ENCODE assay signal across 11 cellular contexts in genomic region chr15:34239151-34239761, GRCh38. TPM values are rescaled to one million over a fixed set of nuclear protein-coding genes. Genes with fewer than 3 reads are reported as not detected.
DNase-seq lines count a peak whose midpoint lies in the region; ATAC-seq and TF ChIP-seq lines count a peak whose summit lies in the region.
"Had no signal": no experiment of that assay in that cellular context is flagged by ENCODE, and none has a peak within 500 bp of the region (broad histone marks: within the 10 kb centered on the region; RNA-seq: fewer than 3 reads in every experiment).

No MANE protein-coding gene starts in this region.

- peak; percentile 19 to 32 for DNase-seq in activated CD4-positive, alpha-beta T cell treated with anti-CD3 and anti-CD28 coated beads for 4 hours
- no peak for DNase-seq in activated CD4-positive, alpha-beta T cell treated with anti-CD3 and anti-CD28 coated beads for 1 hour
- DNase-seq in activated CD4-positive, alpha-beta T cell treated with anti-CD3 and anti-CD28 coated beads, Interleukin-2, amount 10 ng/mL, durations not matched to agents 7 days and 5 days: peak; percentile 13
- DNase-seq in fibroblast of pulmonary artery (ENCODE audit: low read depth) (peak; percentile 79), UCSD-AML1 (lab: John Stamatoyannopoulos, UW; ENCODE audit: unreplicated experiment) (no peak), Caco-2 (no peak)
- DNase-seq in stimulated activated naive CD8-positive, alpha-beta T cell treated with anti-CD3 and anti-CD28 coated beads, Interleukin-15, Interleukin-2, amounts not matched to agents 100 U/mL and 50 U/mL, for 24 hours: peak; percentile 40
- no peak for DNase-seq in effector CD8-positive, alpha-beta T cell (lab: John Stamatoyannopoulos, UW)
- DNase-seq: RPMI8226, sigmoid colon had no signal

- peak overlapping the region; percentile 51 for H3K27ac Mint-ChIP-seq in activated CD4-positive, alpha-beta T cell treated with anti-CD3 and anti-CD28 coated beads, Interleukin-2, amount 10 ng/mL, durations not matched to agents 7 days and 5 days
- no peak overlapping the region for H3K27ac Mint-ChIP-seq in Caco-2 (ENCODE audit: unreplicated experiment)

- intact Hi-C loops in Caco-2 (cut with micrococcal nuclease; ENCODE audit: unreplicated experiment): no loop called here

- H3K4me3 ChIP-seq in fibroblast of pulmonary artery (replicated peaks; ENCODE audit: low read depth, low read length) (peak overlapping the region; percentile 36), Caco-2 (ENCODE audit: low read depth, low read length) (no peak overlapping the region)
- H3K4me3 ChIP-seq: BLaER1, sigmoid colon had no signal

- peaks cover 25% of the 10 kb centered on the region for H3K4me1 Mint-ChIP-seq in activated CD4-positive, alpha-beta T cell treated with anti-CD3 and anti-CD28 coated beads, Interleukin-2, amount 10 ng/mL, durations not matched to agents 7 days and 5 days
- no peaks in the 10 kb centered on the region for H3K4me1 Mint-ChIP-seq in Caco-2 (ENCODE audit: low read depth, unreplicated experiment)

- H3K36me3 Mint-ChIP-seq in activated CD4-positive, alpha-beta T cell treated with anti-CD3 and anti-CD28 coated beads, Interleukin-2, amount 10 ng/mL, durations not matched to agents 7 days and 5 days (ENCODE audit: low read depth): peaks cover 27% of the 10 kb centered on the region
- no peaks in the 10 kb centered on the region for H3K36me3 Mint-ChIP-seq in Caco-2 (ENCODE audit: insufficient read depth, unreplicated experiment)

- no TSS peak for BruUV-seq in Caco-2 (replicated peaks; lab: Mats Ljungman, UMichigan)

- POLR2A ChIA-PET in activated CD4-positive, alpha-beta T cell treated with anti-CD3 and anti-CD28 coated beads, Interleukin-2, amount 10 ng/mL, durations not matched to agents 7 days and 5 days (lab: Charles Lee): no interaction called here
- POLR2A ChIA-PET in Caco-2 (lab: Charles Lee): no interaction called here

- H3K9me3 ChIP-seq in Caco-2: no peaks in the 10 kb centered on the region; the same call in 1 of the 2 replicates
- H3K9me3 ChIP-seq: BLaER1, sigmoid colon had no signal

- TF ChIP-seq CTCF in fibroblast of pulmonary artery (IDR thresholded peaks at IDR 0.05; ENCODE audit: low read length, missing control alignments) (no peak), Caco-2 (IDR thresholded peaks at IDR 0.05; ENCODE audit: insufficient read depth in 1 of 2, low read depth in 1 of 2, low read length in 1 of 2, severe bottlenecking in 1 of 2, unreplicated experiment in 1 of 2) (no peak)

- peak; percentile 92 for ATAC-seq in stimulated activated naive CD8-positive, alpha-beta T cell treated with anti-CD3 and anti-CD28 coated beads, Interleukin-15, Interleukin-2, amounts not matched to agents 100 U/mL and 50 U/mL, for 24 hours

- H3K27me3 Mint-ChIP-seq in activated CD4-positive, alpha-beta T cell treated with anti-CD3 and anti-CD28 coated beads, Interleukin-2, amount 10 ng/mL, durations not matched to agents 7 days and 5 days: no peaks in the 10 kb centered on the region
- no peaks in the 10 kb centered on the region for H3K27me3 Mint-ChIP-seq in Caco-2 (ENCODE audit: insufficient read depth, unreplicated experiment)

- CTCF ChIA-PET in activated CD4-positive, alpha-beta T cell treated with anti-CD3 and anti-CD28 coated beads, Interleukin-2, amount 10 ng/mL, durations not matched to agents 7 days and 5 days (lab: Charles Lee): interaction anchor here (0.6 kb wide), 1 partner anchor 20 kb away, joined by 3 read pairs; no protein-coding TSS in a partner anchor
- CTCF ChIA-PET in Caco-2 (lab: Charles Lee): no interaction called here

- no peaks in the 10 kb centered on the region for H3K36me3 ChIP-seq in Caco-2 (ENCODE audit: control insufficient read depth, insufficient read depth, low read length)

- no peaks in the 10 kb centered on the region for H3K9me3 Mint-ChIP-seq in activated CD4-positive, alpha-beta T cell treated with anti-CD3 and anti-CD28 coated beads, Interleukin-2, amount 10 ng/mL, durations not matched to agents 7 days and 5 days
- no peaks in the 10 kb centered on the region for H3K9me3 Mint-ChIP-seq in Caco-2 (ENCODE audit: unreplicated experiment)

- no peak overlapping the region for H3K4me3 Mint-ChIP-seq in activated CD4-positive, alpha-beta T cell treated with anti-CD3 and anti-CD28 coated beads, Interleukin-2, amount 10 ng/mL, durations not matched to agents 7 days and 5 days
- H3K4me3 Mint-ChIP-seq in Caco-2 (ENCODE audit: unreplicated experiment): no peak overlapping the region

- 0 out of 2 replicates have a peak, but pooled peaks cover 5% of the 10 kb centered on the region for H3K4me1 ChIP-seq in Caco-2
- H3K4me1 ChIP-seq: BLaER1, sigmoid colon had no signal

- no peaks in the 10 kb centered on the region for H3K27me3 ChIP-seq in Caco-2 (replicated peaks; ENCODE audit: control insufficient read depth, insufficient read depth, low read length)
- H3K27me3 ChIP-seq: BLaER1, sigmoid colon had no signal

RNA-seq across cellular contexts. Expression of gene EMC4, which starts 14.4 kb away (rescaled TPM):
- total RNA-seq in activated CD4-positive, alpha-beta T cell treated with anti-CD3 and anti-CD28 coated beads, Interleukin-2, amount 10 ng/mL, durations not matched to agents 7 days and 5 days: 10 to 100 TPM; 72.6 to 78.0 TPM
- 96.7 and 98.5 TPM in 2 replicates for total RNA-seq in Caco-2 (2022)

RNA-seq across cellular contexts. Expression of gene KATNBL1, which starts 29.4 kb away (rescaled TPM):
- 10 to 100 TPM; 40.8 to 45.7 TPM for total RNA-seq in activated CD4-positive, alpha-beta T cell treated with anti-CD3 and anti-CD28 coated beads, Interleukin-2, amount 10 ng/mL, durations not matched to agents 7 days and 5 days
- total RNA-seq in Caco-2 (2022): 22.6 and 25.9 TPM in 2 replicates

Comparison
In these comparisons a context has a peak if more than half of its experiments do, and no peak if none do; other contexts are left out.
1. DNase-seq: peak in activated CD4-positive, alpha-beta T cell treated with anti-CD3 and anti-CD28 coated beads for 4 hours (2 of 2), activated CD4-positive, alpha-beta T cell treated with anti-CD3 and anti-CD28 coated beads, Interleukin-2, amount 10 ng/mL, durations not matched to agents 7 days and 5 days (single experiment), fibroblast of pulmonary artery (single experiment) and stimulated activated naive CD8-positive, alpha-beta T cell treated with anti-CD3 and anti-CD28 coated beads, Interleukin-15, Interleukin-2, amounts not matched to agents 100 U/mL and 50 U/mL, for 24 hours (single experiment); none in activated CD4-positive, alpha-beta T cell treated with anti-CD3 and anti-CD28 coated beads for 1 hour (single experiment), UCSD-AML1 (single experiment), effector CD8-positive, alpha-beta T cell (single experiment) and Caco-2 (0 of 2).